Comparison of ENCODE assay signal across 18 cellular contexts in the genomic region with DNA sequence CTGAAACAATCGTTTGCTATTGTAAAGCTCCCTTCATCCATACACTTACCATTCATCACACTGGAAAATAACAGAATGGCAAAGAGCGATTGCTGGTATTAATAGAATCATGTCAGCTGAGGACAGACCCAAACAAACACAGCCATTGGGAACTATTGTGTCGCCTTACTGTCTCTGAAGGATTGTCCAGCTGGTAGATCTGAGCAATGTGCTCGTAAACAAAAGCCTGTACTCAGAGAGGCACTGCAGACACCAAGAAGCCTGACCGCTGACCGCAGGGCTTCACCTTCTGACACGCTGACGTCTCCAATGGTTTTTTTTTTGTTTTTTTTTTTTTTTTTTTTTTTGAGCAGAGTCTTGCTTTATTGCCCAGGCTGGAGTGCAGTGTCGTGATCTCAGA.
DNase-seq lines count a peak whose midpoint lies in the region; ATAC-seq and TF ChIP-seq lines count a peak whose summit lies in the region.
"Had no signal": no experiment of that assay in that cellular context is flagged by ENCODE, and none has a peak within 500 bp of the region (broad histone marks: within the 10 kb centered on the region; RNA-seq: fewer than 3 reads in every experiment).

No MANE protein-coding gene starts in this region.

- no peak overlapping the region for H3K27ac ChIP-seq in CD8-positive, alpha-beta T cell (ENCODE audit: low read depth, low read length)
- H3K27ac ChIP-seq: coronary artery, parathyroid adenoma, vagina had no signal

- TF ChIP-seq CTCF in astrocyte of the spinal cord (IDR thresholded peaks at IDR 0.05; ENCODE audit: low read depth, low read length) = no peak
- TF ChIP-seq CTCF in CD8-positive, alpha-beta T cell (IDR thresholded peaks at IDR 0.05) = no peak

- no peaks in the 10 kb centered on the region for H3K36me3 ChIP-seq in CD8-positive, alpha-beta T cell (ENCODE audit: insufficient read depth, low read length)
- H3K36me3 ChIP-seq: vagina had no signal

- no peaks in the 10 kb centered on the region for H3K4me1 ChIP-seq in CD8-positive, alpha-beta T cell (ENCODE audit: insufficient read depth, low read length)
- H3K4me1 ChIP-seq: parathyroid adenoma, vagina had no signal

- ATAC-seq in CD8-positive, alpha-beta T cell = no peak
- ATAC-seq in HG02884 (IDR thresholded peaks at IDR 0.05; ENCODE audit: unreplicated experiment) = no peak
- ATAC-seq: activated CD8-positive, alpha-beta T cell treated with anti-CD3 and anti-CD28 coated beads for 36 hours had no signal

- intact Hi-C loops in CD8-positive, alpha-beta T cell (cut with DNase I, micrococcal nuclease) = no loop called here

- peaks cover 27% of the 10 kb centered on the region for H3K27me3 Mint-ChIP-seq in T-helper 2 cell treated with Interferon-gamma antibody and Interleukin-4, amounts not matched to agents 5 μg/mL and 100 μg/mL, for 36 hours (ENCODE audit: low read depth)
- peaks cover 29% of the 10 kb centered on the region for H3K27me3 Mint-ChIP-seq in CD8-positive, alpha-beta T cell (ENCODE audit: low read depth)

- H3K9me3 ChIP-seq in CD8-positive, alpha-beta T cell (ENCODE audit: low read length) = no peaks in the 10 kb centered on the region
- H3K9me3 ChIP-seq: vagina had no signal

- no peak overlapping the region for H3K4me3 ChIP-seq in astrocyte of the spinal cord (ENCODE audit: low read depth, low read length)
- no peak overlapping the region for H3K4me3 ChIP-seq in CD8-positive, alpha-beta T cell (ENCODE audit: low read depth, low read length)
- H3K4me3 ChIP-seq: coronary artery, vagina had no signal

- H3K4me3 Mint-ChIP-seq in T-helper 2 cell treated with Interferon-gamma antibody and Interleukin-4, amounts not matched to agents 5 μg/mL and 100 μg/mL, for 36 hours = no peak overlapping the region
- no peak overlapping the region for H3K4me3 Mint-ChIP-seq in CD8-positive, alpha-beta T cell
- H3K4me3 Mint-ChIP-seq: activated CD8-positive, alpha-beta T cell treated with anti-CD3 and anti-CD28 coated beads for 36 hours; stimulated activated naive CD8-positive, alpha-beta T cell treated with anti-CD3 and anti-CD28 coated beads, Interleukin-15, Interleukin-2, amounts not matched to agents 100 ng/mL and 50 ng/mL, for 24 hours had no signal

- H3K27me3 ChIP-seq in CD8-positive, alpha-beta T cell (ENCODE audit: insufficient read depth, low read length) = no peaks in the 10 kb centered on the region
- H3K27me3 ChIP-seq: vagina had no signal

- POLR2A ChIA-PET in CD8-positive, alpha-beta T cell (lab: Charles Lee) = no interaction called here

- CTCF ChIA-PET in CD8-positive, alpha-beta T cell (lab: Charles Lee) = interaction anchor here (0.9 kb wide), 1 partner anchor 61 kb away, joined by 3 read pairs; no protein-coding TSS in a partner anchor

- no peaks in the 10 kb centered on the region for H3K4me1 Mint-ChIP-seq in T-helper 2 cell treated with Interferon-gamma antibody and Interleukin-4, amounts not matched to agents 5 μg/mL and 100 μg/mL, for 36 hours (ENCODE audit: low read depth)
- H3K4me1 Mint-ChIP-seq in CD8-positive, alpha-beta T cell (ENCODE audit: low read depth) = no peaks in the 10 kb centered on the region

- H3K36me3 Mint-ChIP-seq in T-helper 2 cell treated with Interferon-gamma antibody and Interleukin-4, amounts not matched to agents 5 μg/mL and 100 μg/mL, for 36 hours (ENCODE audit: low read depth) = no peaks in the 10 kb centered on the region
- H3K36me3 Mint-ChIP-seq in CD8-positive, alpha-beta T cell = no peaks in the 10 kb centered on the region

- peak; percentile 48 for DNase-seq in A172 (ENCODE audit: low spot score)
- peak; percentile 39 for DNase-seq in HT1080 (ENCODE audit: low read depth)
- DNase-seq in astrocyte of the spinal cord (ENCODE audit: low read depth, low spot score) = peak; percentile 37
- peak; percentile 93 for DNase-seq in medulla oblongata (ENCODE audit: extremely low spot score)
- no peak for DNase-seq in T-helper 2 cell treated with Interferon-gamma antibody and Interleukin-4, amounts not matched to agents 5 μg/mL and 100 μg/mL, for 36 hours (ENCODE audit: low spot score)
- no peak for DNase-seq in CD8-positive, alpha-beta T cell
- DNase-seq in GDM1 (lab: John Stamatoyannopoulos, UW) = no peak
- DNase-seq: activated CD8-positive, alpha-beta T cell treated with anti-CD3 and anti-CD28 coated beads for 36 hours; Calu3; KBM-7; kidney glomerular epithelial cell; NCI-H1436; NCI-H446 treated with DMSO at 0.1 percent for 48 hours had no signal

- no peaks in the 10 kb centered on the region for H3K9me3 Mint-ChIP-seq in T-helper 2 cell treated with Interferon-gamma antibody and Interleukin-4, amounts not matched to agents 5 μg/mL and 100 μg/mL, for 36 hours
- H3K9me3 Mint-ChIP-seq in CD8-positive, alpha-beta T cell = no peaks in the 10 kb centered on the region
- H3K9me3 Mint-ChIP-seq: activated CD8-positive, alpha-beta T cell treated with anti-CD3 and anti-CD28 coated beads for 36 hours; stimulated activated naive CD8-positive, alpha-beta T cell treated with anti-CD3 and anti-CD28 coated beads, Interleukin-15, Interleukin-2, amounts not matched to agents 100 ng/mL and 50 ng/mL, for 24 hours had no signal

- in situ Hi-C loops in astrocyte of the spinal cord (cut with HindIII; ENCODE audit: low sequenced_read_pairs) = no loop called here

- H3K27ac Mint-ChIP-seq in T-helper 2 cell treated with Interferon-gamma antibody and Interleukin-4, amounts not matched to agents 5 μg/mL and 100 μg/mL, for 36 hours = no peak overlapping the region
- no peak overlapping the region for H3K27ac Mint-ChIP-seq in CD8-positive, alpha-beta T cell
- H3K27ac Mint-ChIP-seq: activated CD8-positive, alpha-beta T cell treated with anti-CD3 and anti-CD28 coated beads for 36 hours; stimulated activated naive CD8-positive, alpha-beta T cell treated with anti-CD3 and anti-CD28 coated beads, Interleukin-15, Interleukin-2, amounts not matched to agents 100 ng/mL and 50 ng/mL, for 24 hours had no signal

Comparison
In these comparisons a context has a peak if more than half of its experiments do, and no peak if none do; other contexts are left out.
1. DNase-seq: peak in A172 (single experiment), HT1080 (single experiment), astrocyte of the spinal cord (single experiment) and medulla oblongata (single experiment); none in T-helper 2 cell treated with Interferon-gamma antibody and Interleukin-4, amounts not matched to agents 5 μg/mL and 100 μg/mL, for 36 hours (single experiment), CD8-positive, alpha-beta T cell (0 of 7) and GDM1 (single experiment).